19 cellular contexts compared by ENCODE assay signal in the genomic region with DNA sequence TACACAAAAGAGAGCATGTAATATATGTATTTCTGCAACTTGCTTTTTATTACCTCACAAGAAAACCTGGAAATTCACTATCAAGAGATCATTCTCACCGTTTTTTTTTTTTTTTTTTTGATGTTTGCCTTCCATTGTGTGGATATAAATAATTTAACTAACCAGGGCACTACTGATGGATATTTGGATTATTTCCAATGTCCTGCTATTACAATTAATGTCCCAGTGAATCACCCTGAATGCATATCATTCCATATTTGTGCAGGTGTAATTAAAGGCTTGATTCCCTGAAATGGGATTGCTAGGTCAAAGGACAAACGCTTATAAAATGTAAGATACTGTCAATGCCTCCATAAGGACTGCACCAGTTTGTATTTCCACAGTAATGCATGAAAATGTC.
DNase-seq lines count a peak whose midpoint lies in the region; ATAC-seq and TF ChIP-seq lines count a peak whose summit lies in the region.
"Had no signal": no experiment of that assay in that cellular context is flagged by ENCODE, and none has a peak within 500 bp of the region (broad histone marks: within the 10 kb centered on the region; RNA-seq: fewer than 3 reads in every experiment).

No MANE protein-coding gene starts in this region.

- H3K4me3 ChIP-seq in tibial nerve, result no peak overlapping the region
- H3K4me3 ChIP-seq: BLaER1 had no signal

- DNase-seq in NCI-H1105 (lab: John Stamatoyannopoulos, UW) (peak; percentile 18), NCI-H2081 treated with DMSO at 0.1 percent for 48 hours (lab: John Stamatoyannopoulos, UW) (peak; percentile 35), neural crest cell (ENCODE audit: low read depth, low spot score) (no peak), tibial nerve (ENCODE audit: low spot score in 2 of 2) (no peak)
- DNase-seq in effector memory CD8-positive, alpha-beta T cell, result no peak
- DNase-seq: CD4-positive, CD25-positive, alpha-beta regulatory T cell; Kasumi-1; NCI-H1092 treated with DMSO at 0.1 percent for 48 hours; NCI-H1694; NCI-H2227 treated with DMSO at 0.1 percent for 48 hours; NCI-H510A; NCI-H82; SHP77 had no signal

- peaks cover 37% of the 10 kb centered on the region for H3K36me3 Mint-ChIP-seq in brain
- H3K36me3 Mint-ChIP-seq in neural crest cell (ENCODE audit: low read depth), result peaks cover 21% of the 10 kb centered on the region
- H3K36me3 Mint-ChIP-seq in effector memory CD8-positive, alpha-beta T cell (ENCODE audit: insufficient read depth), result peaks cover 8% of the 10 kb centered on the region

- H3K9me3 Mint-ChIP-seq in brain (no peaks in the 10 kb centered on the region), neural crest cell (peaks cover 3% of the 10 kb centered on the region)
- H3K9me3 Mint-ChIP-seq in effector memory CD8-positive, alpha-beta T cell, result no peaks in the 10 kb centered on the region

- no peaks in the 10 kb centered on the region for H3K4me1 ChIP-seq in tibial nerve
- H3K4me1 ChIP-seq: BLaER1 had no signal

- H3K36me3 ChIP-seq in tibial nerve, result peaks cover 0 to 18% (median 0%) of the 10 kb centered on the region in 3 donors

- TF ChIP-seq CTCF in brain (conservative IDR thresholded peaks at IDR 0.05) (no peak), neural crest cell (conservative IDR thresholded peaks at IDR 0.05) (no peak), tibial nerve (IDR thresholded peaks at IDR 0.05) (no peak)

- no peaks in the 10 kb centered on the region for H3K9me3 ChIP-seq in tibial nerve
- H3K9me3 ChIP-seq: BLaER1 had no signal

- TF ChIP-seq POLR2A in tibial nerve (IDR thresholded peaks at IDR 0.05), result no peak

- H3K27ac ChIP-seq in tibial nerve, result no peak overlapping the region
- H3K27ac ChIP-seq: BLaER1, RWPE1 had no signal

- 59 to 64% methylated on average over 2 of the region's 2 CpGs for WGBS in tibial nerve, 2 donors

- no peak for TF ChIP-seq EP300 in tibial nerve (IDR thresholded peaks at IDR 0.05)

- H3K27me3 Mint-ChIP-seq in brain, result no peaks in the 10 kb centered on the region
- no peaks in the 10 kb centered on the region for H3K27me3 Mint-ChIP-seq in neural crest cell (ENCODE audit: low read depth)
- no peaks in the 10 kb centered on the region for H3K27me3 Mint-ChIP-seq in effector memory CD8-positive, alpha-beta T cell
- H3K27me3 Mint-ChIP-seq: CD4-positive, CD25-positive, alpha-beta regulatory T cell had no signal

- H3K27ac Mint-ChIP-seq in brain (peak overlapping the region in 3 of 5 experiments; percentile 11 to 44 (median 32)), neural crest cell (ENCODE audit: unreplicated experiment) (peak overlapping the region; percentile 5)
- H3K27ac Mint-ChIP-seq in effector memory CD8-positive, alpha-beta T cell, result no peak overlapping the region
- H3K27ac Mint-ChIP-seq: CD4-positive, CD25-positive, alpha-beta regulatory T cell had no signal

- no peak overlapping the region for H3K4me3 Mint-ChIP-seq in brain
- H3K4me3 Mint-ChIP-seq in neural crest cell, result no peak overlapping the region
- H3K4me3 Mint-ChIP-seq in effector memory CD8-positive, alpha-beta T cell, result no peak overlapping the region
- H3K4me3 Mint-ChIP-seq: CD4-positive, CD25-positive, alpha-beta regulatory T cell had no signal

- no peaks in the 10 kb centered on the region for H3K27me3 ChIP-seq in tibial nerve
- H3K27me3 ChIP-seq: BLaER1 had no signal

- H3K4me1 Mint-ChIP-seq in brain (peaks cover 5% of the 10 kb centered on the region), neural crest cell (peaks cover 4% of the 10 kb centered on the region)
- H3K4me1 Mint-ChIP-seq in effector memory CD8-positive, alpha-beta T cell (ENCODE audit: low read depth in 2 of 2), result no peaks in the 10 kb centered on the region

- ATAC-seq in HG03442 (IDR thresholded peaks at IDR 0.05; ENCODE audit: unreplicated experiment), result no peak
- no peak for ATAC-seq in effector memory CD8-positive, alpha-beta T cell (replicated peaks)
- ATAC-seq: HepG2, Panc1 had no signal

Comparison
In these comparisons a context has a peak if more than half of its experiments do, and no peak if none do; other contexts are left out.
1. DNase-seq: peak in NCI-H1105 (single experiment) and NCI-H2081 treated with DMSO at 0.1 percent for 48 hours (single experiment); none in neural crest cell (single experiment), effector memory CD8-positive, alpha-beta T cell (0 of 3) and tibial nerve (0 of 2).
2. H3K27ac Mint-ChIP-seq: peak in brain (3 of 5) and neural crest cell (single experiment); none in effector memory CD8-positive, alpha-beta T cell (0 of 2).